ENCODE assay signal across 34 cellular contexts in genomic region chr6:107405002-107405401, GRCh38.
"Had no signal": no experiment of that assay in that cellular context is flagged by ENCODE, and none has a peak within 500 bp of the region (broad histone marks: within the 10 kb centered on the region; RNA-seq: fewer than 3 reads in every experiment).

No MANE protein-coding gene starts in this region.

- H3K27ac ChIP-seq: KMS-11 had no signal

- DNase-seq: Karpas-422, Kasumi-1, MG63, MM.1S, MV-4-11, NCI-H1048, NCI-H1092, NCI-H1092 treated with DMSO at 0.1 percent for 48 hours, NCI-H1105, NCI-H1105 treated with DMSO at 0.1 percent for 48 hours, NCI-H1417, NCI-H1417 treated with DMSO at 0.1 percent for 48 hours, NCI-H1436, NCI-H1436 treated with DMSO at 0.1 percent for 48 hours, NCI-H146, NCI-H1694, NCI-H1694 treated with DMSO at 0.1 percent for 48 hours, NCI-H187, NCI-H187 treated with DMSO at 0.1 percent for 48 hours, NCI-H1930, NCI-H2029, NCI-H2029 treated with DMSO at 0.1 percent for 48 hours, NCI-H2081, NCI-H2081 treated with DMSO at 0.1 percent for 48 hours, NCI-H2107, NCI-H2171, NCI-H2171 treated with DMSO at 0.1 percent for 48 hours, NCI-H2227 treated with DMSO at 0.1 percent for 48 hours, NCI-H226, NCI-H345, NCI-H446, NCI-H446 treated with DMSO at 0.1 percent for 48 hours, NCI-H510A had no signal

- H3K4me3 ChIP-seq: MG63 had no signal

- H3K36me3 ChIP-seq: MG63 had no signal
